In the genomic region with DNA sequence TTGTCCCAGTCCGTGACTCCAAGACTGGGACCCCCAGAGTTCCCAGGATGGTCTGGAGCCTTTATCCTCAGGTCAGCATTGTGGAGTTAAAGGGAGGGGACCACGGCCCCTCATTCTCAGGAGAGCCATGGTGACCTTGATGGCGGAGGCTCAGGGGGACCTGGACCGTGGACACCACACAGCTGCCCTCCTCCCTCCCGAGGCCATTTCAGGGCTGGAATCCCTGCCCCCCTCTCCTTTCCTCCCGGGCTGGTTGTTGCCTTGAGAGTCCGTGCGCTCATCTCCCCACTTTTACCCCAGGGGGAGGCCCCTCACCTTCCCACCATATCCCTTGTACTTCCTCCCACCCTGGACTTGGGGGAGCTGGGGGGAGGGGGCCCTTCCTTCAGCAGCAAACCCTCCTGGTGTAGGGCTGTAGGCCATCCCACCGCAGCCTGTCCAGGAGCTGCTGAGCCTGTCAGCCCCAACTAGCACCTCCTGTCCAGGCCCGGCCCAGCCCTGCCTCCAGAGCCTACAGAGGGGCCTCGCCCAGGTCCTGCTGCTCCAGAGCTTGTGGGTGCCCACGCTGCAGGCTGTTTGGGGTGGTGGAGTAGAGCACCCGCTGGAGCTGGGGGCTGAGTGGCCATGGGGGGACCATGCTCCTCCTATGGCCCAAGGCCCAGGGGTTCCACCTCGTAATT, we compare ENCODE assay signal across 1 cellular context.
TF ChIP-seq lines count a peak whose summit lies in the region.

No MANE protein-coding gene starts in this region.

TF ChIP-seq in K562, 482 proteins besides CTCF, POLR2A, EP300 and RAD21:
- no peak for TF ChIP-seq ZNF184 (CRISPR knock-in tag; IDR thresholded peaks at IDR 0.05)
- peak; percentile 38 for TF ChIP-seq POLR2G (IDR thresholded peaks at IDR 0.05; ENCODE audit: low read depth, low read length)
TF ChIP-seq in K562: peak in this region for 1.
